ENCODE assay signal across 15 cellular contexts in the genomic region with DNA sequence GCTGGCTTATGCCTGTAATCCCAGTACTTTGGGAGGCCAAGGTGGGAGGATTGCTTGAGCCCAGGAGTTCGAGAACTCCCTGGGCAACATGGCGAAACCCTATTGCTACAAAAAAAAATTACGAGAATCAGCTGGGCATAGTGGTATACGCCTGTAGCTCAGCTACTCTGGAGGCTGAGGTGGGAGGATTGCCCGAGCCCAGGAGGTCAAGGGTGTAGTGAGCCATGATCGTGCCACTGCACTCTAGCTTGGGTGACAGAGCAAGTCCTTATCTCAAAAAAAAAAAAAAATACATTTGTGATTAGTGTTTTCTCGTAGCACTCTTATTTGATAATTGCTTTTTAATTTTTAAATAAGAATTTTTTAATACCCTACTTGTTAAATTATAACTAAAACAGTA. TPM values are rescaled to one million over a fixed set of nuclear protein-coding genes. Genes with fewer than 3 reads are reported as not detected.
DNase-seq lines count a peak whose midpoint lies in the region; ATAC-seq, FAIRE-seq and TF ChIP-seq lines count a peak whose summit lies in the region.
"Had no signal": no experiment of that assay in that cellular context is flagged by ENCODE, and none has a peak within 500 bp of the region (broad histone marks: within the 10 kb centered on the region; RNA-seq: fewer than 3 reads in every experiment).

No MANE protein-coding gene starts in this region.

- ATAC-seq in left cardiac atrium, result no peak
- peak; percentile 53; the same call in 2 of the 3 replicates for ATAC-seq in K562

- H3K36me3 Mint-ChIP-seq in progenitor cell of endocrine pancreas (ENCODE audit: insufficient read depth), result peaks cover 5% of the 10 kb centered on the region

- TF ChIP-seq RAD21 in K562 (CRISPR knock-in tag; conservative IDR thresholded peaks at IDR 0.05 in 1 of 2, IDR thresholded peaks at IDR 0.05 in 1 of 2), result no peak

- no peak overlapping the region for H3K4me2 ChIP-seq in K562 (ENCODE audit: insufficient read depth, low read length)

- no peak for DNase-seq in left ventricle myocardium inferior
- no peak for DNase-seq in left cardiac atrium
- DNase-seq in K562 (ENCODE audit: extremely low read depth in 1 of 4, low spot score in 3 of 4), result no peak
- no peak for DNase-seq in progenitor cell of endocrine pancreas (ENCODE audit: low spot score, unreplicated experiment)
- no peak for DNase-seq in amygdala (lab: John Stamatoyannopoulos, UW)
- no peak for DNase-seq in epidermal melanocyte (ENCODE audit: insufficient read length, low spot score)
- DNase-seq in SJCRH30, result no peak
- no peak for DNase-seq in spleen
- DNase-seq: activated CD4-positive, alpha-beta T cell treated with anti-CD3 and anti-CD28 coated beads, Interleukin-2, amount 50 U/mL, for 1 hour; activated naive CD4-positive, alpha-beta T cell treated with anti-CD3 and anti-CD28 coated beads for 36 hours; DND-41; ovary had no signal

- CTCF ChIA-PET in K562 (lab: Yijun Ruan, JAX; ENCODE audit: low intra/inter-chr PET ratio), result no interaction called here

- no peak for TF ChIP-seq CTCF in left ventricle myocardium inferior (IDR thresholded peaks at IDR 0.05; ENCODE audit: borderline replicate concordance)
- no peak for TF ChIP-seq CTCF in K562 (IDR thresholded peaks at IDR 0.05 in 2 of 3, conservative IDR thresholded peaks at IDR 0.05 in 1 of 3; ENCODE audit: insufficient read depth in 2 of 3, low read depth in 1 of 3, low read length in 3 of 3)
- no peak for TF ChIP-seq CTCF in progenitor cell of endocrine pancreas (IDR thresholded peaks at IDR 0.05; ENCODE audit: unreplicated experiment)
- TF ChIP-seq CTCF in spleen (IDR thresholded peaks at IDR 0.05 in 8 of 11, conservative IDR thresholded peaks at IDR 0.05 in 3 of 11), result no peak

- no peak for TF ChIP-seq EP300 in K562 (IDR thresholded peaks at IDR 0.05; ENCODE audit: low read length)

- H4K20me1 ChIP-seq in K562 (replicated peaks; ENCODE audit: control insufficient read depth, insufficient read depth, low read length), result peaks cover 16% of the 10 kb centered on the region

- H3K4me1 Mint-ChIP-seq in progenitor cell of endocrine pancreas (ENCODE audit: low read depth), result peaks cover 42% of the 10 kb centered on the region

- H3K4me3 ChIP-seq in left ventricle myocardium inferior, result no peak overlapping the region
- no peak overlapping the region for H3K4me3 ChIP-seq in K562
- no peak overlapping the region for H3K4me3 ChIP-seq in SJCRH30
- no peak overlapping the region for H3K4me3 ChIP-seq in spleen
- H3K4me3 ChIP-seq: GM23248, ovary, thoracic aorta had no signal

- no peaks in the 10 kb centered on the region for H3K9me1 ChIP-seq in K562 (ENCODE audit: control insufficient read depth, insufficient read depth, low read length)

- H3K27ac ChIP-seq in left ventricle myocardium inferior (replicated peaks) (peak overlapping the region; percentile 82), K562 (ENCODE audit: extremely low read depth, low read depth, low read length) (no peak overlapping the region), SJCRH30 (no peak overlapping the region), spleen (peak overlapping the region in 3 of 8 donors; percentile 10 to 67 (median 50))
- H3K27ac ChIP-seq: ovary had no signal

- FAIRE-seq in K562 (lab: Jason Lieb, UNC), result no peak

- H2AFZ ChIP-seq in K562 (ENCODE audit: low read depth, low read length), result no peak overlapping the region
- H2AFZ ChIP-seq: GM23248 had no signal

- peaks cover 100% of the 10 kb centered on the region for H3K79me2 ChIP-seq in K562 (ENCODE audit: control insufficient read depth, insufficient read depth, low read length)

- no peaks in the 10 kb centered on the region for H3K27me3 Mint-ChIP-seq in progenitor cell of endocrine pancreas
- H3K27me3 Mint-ChIP-seq: dendritic cell treated with granulocyte-macrophage colony-stimulating factor and Interleukin-4, amounts not matched to agents 40 ng/mL and 50 ng/mL, for 4 days had no signal

- WGBS in K562 (ENCODE audit: insufficient coverage, low coverage, missing lambda C conversion rate), result 58% methylated on average over 6 of the region's 7 CpGs
- 88 to 94% (median 89%) methylated on average over 7 of the region's 7 CpGs for WGBS in spleen, 5 donors

- no peak overlapping the region for H3K4me3 Mint-ChIP-seq in progenitor cell of endocrine pancreas (ENCODE audit: low read depth)
- H3K4me3 Mint-ChIP-seq: activated naive CD4-positive, alpha-beta T cell treated with anti-CD3 and anti-CD28 coated beads for 36 hours; dendritic cell treated with granulocyte-macrophage colony-stimulating factor and Interleukin-4, amounts not matched to agents 40 ng/mL and 50 ng/mL, for 4 days had no signal

- H3K9ac ChIP-seq in K562 (ENCODE audit: insufficient read depth in 1 of 2, low read depth in 2 of 2, low read length in 2 of 2), result no peak overlapping the region
- H3K9ac ChIP-seq: GM23248 had no signal

- no TSS peak for BruUV-seq in K562 (replicated peaks; lab: Mats Ljungman, UMichigan)

- in situ Hi-C loops in K562 (cut with MboI), result no loop called here

- intact Hi-C loops in left ventricle myocardium inferior (cut with micrococcal nuclease), result no loop called here
- intact Hi-C loops in left cardiac atrium (cut with DNase I), result no loop called here
- intact Hi-C loops in K562 (cut with micrococcal nuclease), result no loop called here
- intact Hi-C loops in spleen (cut with DNase I; ENCODE audit: low total_unique reads), result no loop called here

- H3K36me3 ChIP-seq in left ventricle myocardium inferior (no peaks in the 10 kb centered on the region), K562 (ENCODE audit: control insufficient read depth, insufficient read depth, low read length) (peaks cover 47% of the 10 kb centered on the region; the same call in 2 of the 3 replicates), SJCRH30 (peaks cover 9% of the 10 kb centered on the region), spleen (peaks cover 0 to 17% (median 0%) of the 10 kb centered on the region in 6 donors)
- H3K36me3 ChIP-seq: ovary, thoracic aorta had no signal

- POLR2A ChIA-PET in K562 (lab: Yijun Ruan, JAX), result no interaction called here

- H3K27ac Mint-ChIP-seq in progenitor cell of endocrine pancreas, result peak overlapping the region; percentile 42
- H3K27ac Mint-ChIP-seq: dendritic cell treated with granulocyte-macrophage colony-stimulating factor and Interleukin-4, amounts not matched to agents 40 ng/mL and 50 ng/mL, for 4 days had no signal

- TF ChIP-seq POLR2A in K562 (conservative IDR thresholded peaks at IDR 0.05) (no peak), spleen (IDR thresholded peaks at IDR 0.05) (no peak)

- no peaks in the 10 kb centered on the region for H3K27me3 ChIP-seq in left ventricle myocardium inferior (ENCODE audit: low read depth)
- no peaks in the 10 kb centered on the region for H3K27me3 ChIP-seq in K562 (ENCODE audit: control insufficient read depth in 2 of 2, insufficient read depth in 2 of 2, low read length in 2 of 2)
- H3K27me3 ChIP-seq in SJCRH30, result no peaks in the 10 kb centered on the region
- H3K27me3 ChIP-seq in spleen (replicated peaks in 1 of 7), result no peaks in the 10 kb centered on the region
- H3K27me3 ChIP-seq: ovary had no signal

- H3K4me1 ChIP-seq in left ventricle myocardium inferior (peaks cover 75% of the 10 kb centered on the region), K562 (replicated peaks in 1 of 2; ENCODE audit: control insufficient read depth in 2 of 2, insufficient read depth in 2 of 2, low read length in 2 of 2) (peaks cover 12 to 32% of the 10 kb centered on the region in 2 experiments), SJCRH30 (peaks cover 47% of the 10 kb centered on the region), spleen (peaks cover 33 to 100% (median 76%) of the 10 kb centered on the region in 6 donors)

- no peaks in the 10 kb centered on the region for H3K9me3 Mint-ChIP-seq in progenitor cell of endocrine pancreas (ENCODE audit: low read depth)
- H3K9me3 Mint-ChIP-seq: activated naive CD4-positive, alpha-beta T cell treated with anti-CD3 and anti-CD28 coated beads for 36 hours; dendritic cell treated with granulocyte-macrophage colony-stimulating factor and Interleukin-4, amounts not matched to agents 40 ng/mL and 50 ng/mL, for 4 days had no signal

- H3K9me3 ChIP-seq in left ventricle myocardium inferior (replicated peaks) (no peaks in the 10 kb centered on the region), K562 (replicated peaks; ENCODE audit: control insufficient read depth, insufficient read depth, low read depth, low read length) (no peaks in the 10 kb centered on the region), SJCRH30 (replicated peaks) (no peaks in the 10 kb centered on the region), spleen (no peaks in the 10 kb centered on the region)
- H3K9me3 ChIP-seq: ovary, thoracic aorta had no signal

RNA-seq across cellular contexts. Expression of a gene that starts 18.4 kb away (rescaled TPM):
- total RNA-seq in left ventricle myocardium inferior (23.6 TPM), left cardiac atrium (10 to 100 TPM; 29.5 to 31.0 TPM), K562 (2014; rRNA removed) (16.8 and 17.1 TPM in 2 replicates), K562 (2014; rRNA removed; fragmentation: Illumina TruSeq; extraction: Trizol) (37.7 and 48.0 TPM in 2 replicates), K562 (2015; rRNA removed; fragmentation: Illumina TruSeq; extraction: Trizol) (30.8 and 34.0 TPM in 2 replicates), K562 (2021) (56.6 and 61.7 TPM in 2 replicates), progenitor cell of endocrine pancreas (87.4 and 95.3 TPM in 2 replicates), spleen (10 to 100 TPM; 49.9 to 92.6 (median 71.9) TPM)
- 54.9 and 123 TPM in 2 replicates for total RNA-seq in K562 (2011; cell fraction: chromatin; rRNA removed; ENCODE audit: low replicate concordance)
- 23.8 and 30.0 TPM in 2 replicates for total RNA-seq in K562 (2011; cell fraction: nucleolus; rRNA removed)
- 48.5 and 72.4 TPM in 2 replicates for total RNA-seq in K562 (2011; cell fraction: nucleoplasm; rRNA removed)
- polyA plus RNA-seq in K562 (2011; rRNA removed) (51.5 and 59.1 TPM in 2 replicates), K562 (2014; fragmentation: Illumina TruSeq; extraction: Trizol) (45.4 and 53.2 TPM in 2 replicates), K562 (2014; fragmentation: Nextera tagmentation; extraction: Ambion mirVana) (10 to 100 TPM; 18.0 to 21.4 TPM), K562 (2014; rRNA removed) (24.1 and 25.4 TPM in 2 replicates), spleen (10 to 100 TPM in 1 of 3 donors, 1 to 10 TPM in 2; 8.6 to 15.0 (median 9.6) TPM)
- 13.6 and 22.2 TPM in 2 replicates for polyA plus RNA-seq in K562 (2011; cell fraction: cytosol; rRNA removed)
- 19.4 and 22.1 TPM in 2 replicates for polyA plus RNA-seq in K562 (2011; cell fraction: nucleus; rRNA removed)
- polyA plus RNA-seq in K562 (2012), result 26.6 and 30.9 TPM in 2 replicates
- 106 and 117 TPM in 2 replicates for polyA minus RNA-seq in K562 (2011; rRNA and poly(A)+ RNA removed)
- 41.6 and 62.7 TPM in 2 replicates for polyA minus RNA-seq in K562 (2011; cell fraction: cytosol; rRNA and poly(A)+ RNA removed)
- 31.2 and 42.7 TPM in 2 replicates for polyA minus RNA-seq in K562 (2011; cell fraction: nucleus; rRNA and poly(A)+ RNA removed)
- total RNA-seq in SJCRH30 (2014; rRNA removed; shearing (Covaris generic)), result 37.7 and 44.8 TPM in 2 replicates

RNA-seq across cellular contexts. Expression of a gene that starts 51.0 kb away (rescaled TPM):
- total RNA-seq in left ventricle myocardium inferior (6.9 TPM), left cardiac atrium (1 to 10 TPM; 5.5 to 7.1 TPM), K562 (2014; rRNA removed) (1.9 and 4.8 TPM in 2 replicates), K562 (2014; rRNA removed; fragmentation: Illumina TruSeq; extraction: Trizol) (5.0 and 6.8 TPM in 2 replicates), K562 (2015; rRNA removed; fragmentation: Illumina TruSeq; extraction: Trizol) (4.0 and 4.3 TPM in 2 replicates), K562 (2021) (3.5 and 3.9 TPM in 2 replicates), progenitor cell of endocrine pancreas (4.1 and 4.3 TPM in 2 replicates), spleen (1 to 10 TPM; 1.5 to 4.7 (median 2.5) TPM)
- 6.2 and 7.6 TPM in 2 replicates for total RNA-seq in K562 (2011; cell fraction: chromatin; rRNA removed; ENCODE audit: low replicate concordance)
- total RNA-seq in K562 (2011; cell fraction: nucleolus; rRNA removed), result 2.9 and 3.7 TPM in 2 replicates
- 4.3 and 8.2 TPM in 2 replicates for total RNA-seq in K562 (2011; cell fraction: nucleoplasm; rRNA removed)
- polyA plus RNA-seq in K562 (2011; rRNA removed) (4.5 and 6.1 TPM in 2 replicates), K562 (2014; fragmentation: Illumina TruSeq; extraction: Trizol) (5.7 TPM in 2 replicates), K562 (2014; fragmentation: Nextera tagmentation; extraction: Ambion mirVana) (1 to 10 TPM; 3.0 to 3.1 TPM), K562 (2014; rRNA removed) (3.5 and 5.1 TPM in 2 replicates), spleen (1 to 10 TPM; 1.1 to 1.5 (median 1.2) TPM)
- 2.9 and 4.6 TPM in 2 replicates for polyA plus RNA-seq in K562 (2011; cell fraction: cytosol; rRNA removed)
- polyA plus RNA-seq in K562 (2011; cell fraction: nucleus; rRNA removed), result 4.0 and 4.4 TPM in 2 replicates
- 2.4 and 3.8 TPM in 2 replicates for polyA plus RNA-seq in K562 (2012)
- polyA minus RNA-seq in K562 (2011; rRNA and poly(A)+ RNA removed), result 5.3 and 5.8 TPM in 2 replicates
- polyA minus RNA-seq in K562 (2011; cell fraction: cytosol; rRNA and poly(A)+ RNA removed), result 2.5 and 2.7 TPM in 2 replicates
- polyA minus RNA-seq in K562 (2011; cell fraction: nucleus; rRNA and poly(A)+ RNA removed), result 1.9 and 3.0 TPM in 2 replicates
- total RNA-seq in SJCRH30 (2014; rRNA removed; shearing (Covaris generic)), result 8.9 and 11.4 TPM in 2 replicates
